Comparison of ENCODE assay signal across 2 cellular contexts in the genomic region with DNA sequence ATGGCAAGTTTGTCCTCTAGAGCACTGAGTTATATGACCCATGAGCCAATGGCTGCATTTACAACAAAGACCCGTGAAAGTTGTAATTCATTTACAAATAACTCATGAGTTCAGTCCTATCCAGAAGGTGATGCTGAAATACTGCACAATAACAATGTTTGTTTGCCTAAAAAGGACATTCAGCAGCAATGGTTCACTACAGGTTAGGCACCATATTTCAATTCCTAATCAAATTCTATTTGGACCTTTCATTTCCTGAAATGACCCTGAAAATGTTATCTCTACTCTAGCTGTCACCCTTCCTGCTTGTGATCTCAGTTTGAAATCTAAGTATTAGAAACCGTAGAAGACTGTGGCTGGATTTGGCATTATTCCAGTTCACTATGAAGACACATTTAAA.
TF ChIP-seq lines count a peak whose summit lies in the region.

No MANE protein-coding gene starts in this region.

TF ChIP-seq in GM23338, 12 proteins besides CTCF, POLR2A, EP300 and RAD21 (continued from another document):
- TF ChIP-seq CREB1 (CRISPR knock-in tag; IDR thresholded peaks at IDR 0.05; ENCODE audit: low read depth): no peak
- TF ChIP-seq, protein P1, sequence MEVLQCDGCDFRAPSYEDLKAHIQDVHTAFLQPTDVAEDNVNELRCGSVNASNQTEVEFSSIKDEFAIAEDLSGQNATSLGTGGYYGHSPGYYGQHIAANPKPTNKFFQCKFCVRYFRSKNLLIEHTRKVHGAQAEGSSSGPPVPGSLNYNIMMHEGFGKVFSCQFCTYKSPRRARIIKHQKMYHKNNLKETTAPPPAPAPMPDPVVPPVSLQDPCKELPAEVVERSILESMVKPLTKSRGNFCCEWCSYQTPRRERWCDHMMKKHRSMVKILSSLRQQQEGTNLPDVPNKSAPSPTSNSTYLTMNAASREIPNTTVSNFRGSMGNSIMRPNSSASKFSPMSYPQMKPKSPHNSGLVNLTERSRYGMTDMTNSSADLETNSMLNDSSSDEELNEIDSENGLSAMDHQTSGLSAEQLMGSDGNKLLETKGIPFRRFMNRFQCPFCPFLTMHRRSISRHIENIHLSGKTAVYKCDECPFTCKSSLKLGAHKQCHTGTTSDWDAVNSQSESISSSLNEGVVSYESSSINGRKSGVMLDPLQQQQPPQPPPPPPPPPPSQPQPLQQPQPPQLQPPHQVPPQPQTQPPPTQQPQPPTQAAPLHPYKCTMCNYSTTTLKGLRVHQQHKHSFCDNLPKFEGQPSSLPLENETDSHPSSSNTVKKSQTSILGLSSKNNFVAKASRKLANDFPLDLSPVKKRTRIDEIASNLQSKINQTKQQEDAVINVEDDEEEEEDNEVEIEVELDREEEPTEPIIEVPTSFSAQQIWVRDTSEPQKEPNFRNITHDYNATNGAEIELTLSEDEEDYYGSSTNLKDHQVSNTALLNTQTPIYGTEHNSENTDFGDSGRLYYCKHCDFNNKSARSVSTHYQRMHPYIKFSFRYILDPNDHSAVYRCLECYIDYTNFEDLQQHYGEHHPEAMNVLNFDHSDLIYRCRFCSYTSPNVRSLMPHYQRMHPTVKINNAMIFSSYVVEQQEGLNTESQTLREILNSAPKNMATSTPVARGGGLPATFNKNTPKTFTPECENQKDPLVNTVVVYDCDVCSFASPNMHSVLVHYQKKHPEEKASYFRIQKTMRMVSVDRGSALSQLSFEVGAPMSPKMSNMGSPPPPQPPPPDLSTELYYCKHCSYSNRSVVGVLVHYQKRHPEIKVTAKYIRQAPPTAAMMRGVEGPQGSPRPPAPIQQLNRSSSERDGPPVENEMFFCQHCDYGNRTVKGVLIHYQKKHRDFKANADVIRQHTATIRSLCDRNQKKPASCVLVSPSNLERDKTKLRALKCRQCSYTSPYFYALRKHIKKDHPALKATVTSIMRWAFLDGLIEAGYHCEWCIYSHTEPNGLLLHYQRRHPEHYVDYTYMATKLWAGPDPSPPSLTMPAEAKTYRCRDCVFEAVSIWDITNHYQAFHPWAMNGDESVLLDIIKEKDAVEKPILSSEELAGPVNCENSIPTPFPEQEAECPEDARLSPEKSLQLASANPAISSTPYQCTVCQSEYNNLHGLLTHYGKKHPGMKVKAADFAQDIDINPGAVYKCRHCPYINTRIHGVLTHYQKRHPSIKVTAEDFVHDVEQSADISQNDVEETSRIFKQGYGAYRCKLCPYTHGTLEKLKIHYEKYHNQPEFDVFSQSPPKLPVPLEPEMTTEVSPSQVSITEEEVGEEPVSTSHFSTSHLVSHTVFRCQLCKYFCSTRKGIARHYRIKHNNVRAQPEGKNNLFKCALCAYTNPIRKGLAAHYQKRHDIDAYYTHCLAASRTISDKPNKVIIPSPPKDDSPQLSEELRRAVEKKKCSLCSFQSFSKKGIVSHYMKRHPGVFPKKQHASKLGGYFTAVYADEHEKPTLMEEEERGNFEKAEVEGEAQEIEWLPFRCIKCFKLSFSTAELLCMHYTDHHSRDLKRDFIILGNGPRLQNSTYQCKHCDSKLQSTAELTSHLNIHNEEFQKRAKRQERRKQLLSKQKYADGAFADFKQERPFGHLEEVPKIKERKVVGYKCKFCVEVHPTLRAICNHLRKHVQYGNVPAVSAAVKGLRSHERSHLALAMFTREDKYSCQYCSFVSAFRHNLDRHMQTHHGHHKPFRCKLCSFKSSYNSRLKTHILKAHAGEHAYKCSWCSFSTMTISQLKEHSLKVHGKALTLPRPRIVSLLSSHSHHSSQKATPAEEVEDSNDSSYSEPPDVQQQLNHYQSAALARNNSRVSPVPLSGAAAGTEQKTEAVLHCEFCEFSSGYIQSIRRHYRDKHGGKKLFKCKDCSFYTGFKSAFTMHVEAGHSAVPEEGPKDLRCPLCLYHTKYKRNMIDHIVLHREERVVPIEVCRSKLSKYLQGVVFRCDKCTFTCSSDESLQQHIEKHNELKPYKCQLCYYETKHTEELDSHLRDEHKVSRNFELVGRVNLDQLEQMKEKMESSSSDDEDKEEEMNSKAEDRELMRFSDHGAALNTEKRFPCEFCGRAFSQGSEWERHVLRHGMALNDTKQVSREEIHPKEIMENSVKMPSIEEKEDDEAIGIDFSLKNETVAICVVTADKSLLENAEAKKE (CRISPR knock-in tag; IDR thresholded peaks at IDR 0.05): no peak
- TF ChIP-seq JUNB (IDR thresholded peaks at IDR 0.05; ENCODE audit: unreplicated experiment): no peak
- no peak for TF ChIP-seq REST (IDR thresholded peaks at IDR 0.05; ENCODE audit: unreplicated experiment)
- TF ChIP-seq ETS1 (IDR thresholded peaks at IDR 0.05): no peak
- TF ChIP-seq POLR2AphosphoS5 (IDR thresholded peaks at IDR 0.05; ENCODE audit: low read depth): no peak
- no peak for TF ChIP-seq EZH2 (IDR thresholded peaks at IDR 0.05; ENCODE audit: low read depth, unreplicated experiment)
- TF ChIP-seq NANOG (IDR thresholded peaks at IDR 0.05; ENCODE audit: borderline replicate concordance): no peak
- TF ChIP-seq EZH2phosphoT487 (IDR thresholded peaks at IDR 0.05; ENCODE audit: unreplicated experiment): no peak
- TF ChIP-seq ZNF331 (CRISPR knock-in tag; IDR thresholded peaks at IDR 0.05; ENCODE audit: low read depth): no peak

TF ChIP-seq in SK-N-SH, 30 proteins besides CTCF, POLR2A, EP300 and RAD21 (continued from another document):
- no peak for TF ChIP-seq USF2 (IDR thresholded peaks at IDR 0.05; ENCODE audit: borderline replicate concordance, low read depth, low read length)
- TF ChIP-seq MXI1 (IDR thresholded peaks at IDR 0.05; ENCODE audit: low read depth, low read length): no peak
- TF ChIP-seq TCF12 (IDR thresholded peaks at IDR 0.05): no peak
- no peak for TF ChIP-seq PBX3 (IDR thresholded peaks at IDR 0.05)
- no peak for TF ChIP-seq FOXJ3 (CRISPR knock-in tag; IDR thresholded peaks at IDR 0.05)
- TF ChIP-seq NRF1 (IDR thresholded peaks at IDR 0.05; ENCODE audit: low read depth, low read length): no peak
- no peak for TF ChIP-seq CHD2 (IDR thresholded peaks at IDR 0.05; ENCODE audit: low read length, partially characterized antibody)
TF ChIP-seq in SK-N-SH: peak in this region for 0.
